Comparison of ENCODE assay signal across 15 cellular contexts in genomic region chr19:28793391-28794168, GRCh38.
A peak's percentile ranks its signal among the peaks of the same experiment; 100 is the strongest.
DNase-seq lines count a peak whose midpoint lies in the region; ATAC-seq lines count a peak whose summit lies in the region.
"Had no signal": no experiment of that assay in that cellular context is flagged by ENCODE, and none has a peak within 500 bp of the region (broad histone marks: within the 10 kb centered on the region; RNA-seq: fewer than 3 reads in every experiment).

No MANE protein-coding gene starts in this region.

- DNase-seq in ecto neural progenitor cell (ENCODE audit: low spot score) (peak; percentile 58), skeletal muscle cell (ENCODE audit: low read depth) (no peak), NCI-H524 treated with DMSO at 0.1 percent for 48 hours (lab: John Stamatoyannopoulos, UW) (no peak)
- DNase-seq in activated CD8-positive, alpha-beta memory T cell treated with anti-CD3 and anti-CD28 coated beads, Interleukin-2, amount 50 U/mL, for 48 hours: no peak
- DNase-seq: activated CD8-positive, alpha-beta T cell treated with anti-CD3 and anti-CD28 coated beads for 36 hours; CD8-positive, alpha-beta T cell; cortex of kidney; gastrocnemius medialis; midbrain; NCI-H446 treated with DMSO at 0.1 percent for 48 hours; psoas muscle had no signal

- H3K27me3 ChIP-seq in HUES6 (ENCODE audit: control insufficient read depth, insufficient read depth, low read length): peaks cover 40% of the 10 kb centered on the region

- H3K4me3 ChIP-seq in HUES6 (ENCODE audit: low read depth, low read length) (peak overlapping the region; percentile 80), iPS-18c (ENCODE audit: insufficient read depth, low read depth, low read length) (peak overlapping the region; percentile 58), skeletal muscle cell (ENCODE audit: low read depth, low read length) (peak overlapping the region; percentile 39)
- H3K4me3 ChIP-seq: gastrocnemius medialis, psoas muscle had no signal

- H3K9me3 ChIP-seq in HUES6 (ENCODE audit: control insufficient read depth, insufficient read depth, low read depth, low read length) (no peaks in the 10 kb centered on the region), iPS-18c (ENCODE audit: control insufficient read depth, insufficient read depth, low read length) (no peaks in the 10 kb centered on the region)
- H3K9me3 ChIP-seq: gastrocnemius medialis, psoas muscle had no signal

- no peaks in the 10 kb centered on the region for H3K4me1 ChIP-seq in HUES6 (ENCODE audit: control insufficient read depth, insufficient read depth, low read length)
- H3K4me1 ChIP-seq: gastrocnemius medialis, psoas muscle had no signal

- no peak overlapping the region for H3K27ac ChIP-seq in HUES6 (ENCODE audit: low read depth, low read length)
- H3K27ac ChIP-seq: gastrocnemius medialis, psoas muscle had no signal

- H3K36me3 ChIP-seq in HUES6 (ENCODE audit: control insufficient read depth, insufficient read depth, low read length): no peaks in the 10 kb centered on the region
- H3K36me3 ChIP-seq: gastrocnemius medialis had no signal

- no peak for ATAC-seq in GM18519 (IDR thresholded peaks at IDR 0.05; ENCODE audit: low FRiP score, unreplicated experiment)
- no peak for ATAC-seq in GM21423 (IDR thresholded peaks at IDR 0.05; ENCODE audit: unreplicated experiment)
- ATAC-seq: activated CD8-positive, alpha-beta T cell treated with anti-CD3 and anti-CD28 coated beads for 36 hours; CD8-positive, alpha-beta T cell; gastrocnemius medialis; psoas muscle had no signal

- H3K9ac ChIP-seq in HUES6 (ENCODE audit: low read length): peak overlapping the region; percentile 23
